In the genomic region with DNA sequence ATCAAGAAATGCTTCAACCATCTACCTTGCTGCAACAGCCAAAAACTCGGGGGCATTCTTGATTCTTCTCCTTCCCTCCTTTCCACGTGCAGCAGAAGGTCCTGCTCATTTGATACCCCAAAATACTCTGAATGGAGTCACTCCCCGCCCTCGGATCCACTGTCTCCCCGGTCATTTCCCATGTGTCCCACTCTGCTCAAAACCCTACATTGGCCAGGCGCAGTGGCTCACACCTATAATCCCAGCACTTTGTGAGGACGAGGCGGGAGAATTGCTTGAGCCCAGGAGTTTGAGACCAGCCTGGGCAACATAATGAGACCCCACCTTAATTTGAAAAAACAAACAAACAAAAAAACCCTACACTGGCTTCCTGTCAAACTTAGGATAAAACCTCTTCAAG, we compare ENCODE assay signal across 16 cellular contexts. TPM values are rescaled to one million over a fixed set of nuclear protein-coding genes. Genes with fewer than 3 reads are reported as not detected.
DNase-seq lines count a peak whose midpoint lies in the region; ATAC-seq and TF ChIP-seq lines count a peak whose summit lies in the region.
"Had no signal": no experiment of that assay in that cellular context is flagged by ENCODE, and none has a peak within 500 bp of the region (broad histone marks: within the 10 kb centered on the region; RNA-seq: fewer than 3 reads in every experiment).

No MANE protein-coding gene starts in this region.

- peak overlapping the region; percentile 34 to 48 for H3K27ac Mint-ChIP-seq in activated naive CD4-positive, alpha-beta T cell treated with anti-CD3 and anti-CD28 coated beads, Interleukin-2, amount 50 U/mL, for 72 hours

- intact Hi-C loops in upper lobe of right lung (cut with DNase I): no loop called here

- no peaks in the 10 kb centered on the region for H3K4me1 ChIP-seq in upper lobe of right lung
- H3K4me1 ChIP-seq in BE2C: no peaks in the 10 kb centered on the region

- ATAC-seq in activated naive CD4-positive, alpha-beta T cell treated with anti-CD3 and anti-CD28 coated beads, Interleukin-2, amount 50 U/mL, for 72 hours: no peak
- ATAC-seq in left lobe of liver (no peak), upper lobe of right lung (no peak)

- no peaks in the 10 kb centered on the region for H3K9me3 ChIP-seq in upper lobe of right lung
- H3K9me3 ChIP-seq in BE2C: no peaks in the 10 kb centered on the region

- no peaks in the 10 kb centered on the region for H3K9me3 Mint-ChIP-seq in activated naive CD4-positive, alpha-beta T cell treated with anti-CD3 and anti-CD28 coated beads, Interleukin-2, amount 50 U/mL, for 72 hours
- H3K9me3 Mint-ChIP-seq: CD8-positive, alpha-beta memory T cell had no signal

- DNase-seq in activated naive CD4-positive, alpha-beta T cell treated with anti-CD3 and anti-CD28 coated beads, Interleukin-2, amount 50 U/mL, for 72 hours (ENCODE audit: low spot score in 2 of 2): no peak
- DNase-seq in activated naive CD4-positive, alpha-beta T cell (lab: John Stamatoyannopoulos, UW): no peak
- DNase-seq in left lobe of liver (ENCODE audit: low spot score) (peak; percentile 27), upper lobe of right lung (peak; percentile 28), BE2C (no peak)
- DNase-seq in central memory CD4-positive, alpha-beta T cell: no peak
- DNase-seq: ACHN; CD8-positive, alpha-beta memory T cell; GF-D8; GOT3; NCI-H1436; NCI-H2081 treated with DMSO at 0.1 percent for 48 hours; NCI-H2227 treated with DMSO at 0.1 percent for 48 hours; NCI-H526; NK-92 treated with Interleukin-12 subunit alpha and Interleukin-12 subunit beta, amount 100 ng/mL, for 24 hours had no signal

- H3K36me3 ChIP-seq in upper lobe of right lung: no peaks in the 10 kb centered on the region
- no peaks in the 10 kb centered on the region for H3K36me3 ChIP-seq in BE2C

- no peaks in the 10 kb centered on the region for H3K36me3 Mint-ChIP-seq in activated naive CD4-positive, alpha-beta T cell treated with anti-CD3 and anti-CD28 coated beads, Interleukin-2, amount 50 U/mL, for 72 hours
- H3K36me3 Mint-ChIP-seq: CD8-positive, alpha-beta memory T cell had no signal

- H3K27ac ChIP-seq in VCaP (peak overlapping the region; percentile 89), upper lobe of right lung (no peak overlapping the region)

- H3K27me3 ChIP-seq in upper lobe of right lung: no peaks in the 10 kb centered on the region
- H3K27me3 ChIP-seq in BE2C: no peaks in the 10 kb centered on the region

- TF ChIP-seq CTCF in VCaP (conservative IDR thresholded peaks at IDR 0.05): no peak
- no peak for TF ChIP-seq CTCF in upper lobe of right lung (IDR thresholded peaks at IDR 0.05)
- TF ChIP-seq CTCF in BE2C (IDR thresholded peaks at IDR 0.05; ENCODE audit: low read depth, low read length): no peak

- H3K4me3 ChIP-seq in upper lobe of right lung: no peak overlapping the region
- no peak overlapping the region for H3K4me3 ChIP-seq in BE2C (ENCODE audit: low read depth, low read length)

RNA-seq across cellular contexts. Expression of a gene that starts 2.6 kb away (rescaled TPM):
- total RNA-seq in activated naive CD4-positive, alpha-beta T cell treated with anti-CD3 and anti-CD28 coated beads, Interleukin-2, amount 50 U/mL, for 72 hours: not detected
- total RNA-seq in left lobe of liver (0.55 TPM), upper lobe of right lung (0.87 TPM)
- polyA plus RNA-seq in BE2C (2012; ENCODE audit: insufficient read depth, insufficient read length, low read depth): not detected
- total RNA-seq: CD8-positive, alpha-beta memory T cell had no signal
- polyA plus RNA-seq: CD8-positive, alpha-beta memory T cell had no signal

RNA-seq across cellular contexts. Expression of a gene that starts 30.1 kb away (rescaled TPM):
- total RNA-seq in activated naive CD4-positive, alpha-beta T cell treated with anti-CD3 and anti-CD28 coated beads, Interleukin-2, amount 50 U/mL, for 72 hours: not detected
- not detected for total RNA-seq in left lobe of liver
- total RNA-seq in upper lobe of right lung: 0.35 TPM
- polyA plus RNA-seq in BE2C (2012; ENCODE audit: insufficient read depth, insufficient read length, low read depth): not detected
- total RNA-seq: CD8-positive, alpha-beta memory T cell had no signal
- polyA plus RNA-seq: CD8-positive, alpha-beta memory T cell had no signal

Comparison
In these comparisons a context has a peak if more than half of its experiments do, and no peak if none do; other contexts are left out.
1. DNase-seq: peak in left lobe of liver (single experiment) and upper lobe of right lung (single experiment); none in activated naive CD4-positive, alpha-beta T cell treated with anti-CD3 and anti-CD28 coated beads, Interleukin-2, amount 50 U/mL, for 72 hours (0 of 2), activated naive CD4-positive, alpha-beta T cell (0 of 4), central memory CD4-positive, alpha-beta T cell (single experiment) and BE2C (single experiment).